ENCODE assay signal across 12 cellular contexts in genomic region chr11:73384531-73384870, GRCh38. TPM values are rescaled to one million over a fixed set of nuclear protein-coding genes. Genes with fewer than 3 reads are reported as not detected.
DNase-seq lines count a peak whose midpoint lies in the region; ATAC-seq, FAIRE-seq and TF ChIP-seq lines count a peak whose summit lies in the region.
"Had no signal": no experiment of that assay in that cellular context is flagged by ENCODE, and none has a peak within 500 bp of the region (broad histone marks: within the 10 kb centered on the region; RNA-seq: fewer than 3 reads in every experiment).

No MANE protein-coding gene starts in this region.

- ATAC-seq in natural killer cell: peak in 1 of 3 donors; percentile 1
- ATAC-seq in HG02938 (IDR thresholded peaks at IDR 0.05; ENCODE audit: unreplicated experiment): no peak
- no peak for ATAC-seq in GM21526 (IDR thresholded peaks at IDR 0.05; ENCODE audit: low FRiP score, unreplicated experiment)

- BruUV-seq in A673 (replicated peaks; lab: Mats Ljungman, UMichigan): no TSS peak

- H3K27ac Mint-ChIP-seq in natural killer cell: peak overlapping the region; percentile 58 to 85

- H3K27me3 ChIP-seq in A673 (replicated peaks; ENCODE audit: insufficient read depth, low read depth, low read length, poor library complexity) (no peaks in the 10 kb centered on the region), adrenal gland (no peaks in the 10 kb centered on the region)

- peak; percentile 11; the same call in 1 of the 2 replicates for TF ChIP-seq POLR2A in GM12892 (IDR thresholded peaks at IDR 0.05; ENCODE audit: low read depth, low read length)
- no peak for TF ChIP-seq POLR2A in adrenal gland (IDR thresholded peaks at IDR 0.05)

- intact Hi-C loops in A673 (cut with micrococcal nuclease; ENCODE audit: unreplicated experiment): no loop called here
- intact Hi-C loops in adrenal gland (cut with DNase I): no loop called here
- intact Hi-C loops in natural killer cell (cut with micrococcal nuclease): no loop called here

- no peaks in the 10 kb centered on the region for H3K9me3 Mint-ChIP-seq in natural killer cell

- H3K36me3 ChIP-seq in A673 (ENCODE audit: insufficient read depth, low read length, poor library complexity, severe bottlenecking) (no peaks in the 10 kb centered on the region), adrenal gland (replicated peaks in 1 of 2) (no peaks in the 10 kb centered on the region)

- no peak overlapping the region for H3K4me3 ChIP-seq in A673 (ENCODE audit: low read depth, low read length, poor library complexity, severe bottlenecking)
- no peak overlapping the region for H3K4me3 ChIP-seq in adrenal gland

- DNase-seq in A673 (ENCODE audit: low spot score) (no peak), GM12892 (ENCODE audit: insufficient read length) (no peak), adrenal gland (no peak), natural killer cell (no peak), inferior parietal cortex (ENCODE audit: extremely low spot score) (no peak), iPS-NIHi11 (ENCODE audit: low spot score) (no peak)
- DNase-seq: SHP77; stimulated activated naive CD4-positive, alpha-beta T cell treated with Interleukin-2 at 50 U/mL for 16 hours had no signal

- peaks cover 46 to 78% of the 10 kb centered on the region in 2 donors for H3K4me1 Mint-ChIP-seq in natural killer cell

- H3K27ac ChIP-seq in A673 (ENCODE audit: low read depth, low read length, poor library complexity, severe bottlenecking): peak overlapping the region; percentile 45
- peak overlapping the region in 3 of 5 donors; percentile 24 to 78 (median 69) for H3K27ac ChIP-seq in adrenal gland
- H3K27ac ChIP-seq: epithelial cell of prostate had no signal

- CTCF ChIA-PET in A673 (lab: Charles Lee): interaction anchor here (0.8 kb wide), 1 partner anchor 9 kb away, joined by 3 read pairs; no protein-coding TSS in a partner anchor

- H3K27me3 Mint-ChIP-seq in natural killer cell (ENCODE audit: low read depth in 2 of 2): no peaks in the 10 kb centered on the region

- peak overlapping the region; percentile 40 for H3K4me3 Mint-ChIP-seq in natural killer cell

- H3K9me3 ChIP-seq in A673 (ENCODE audit: low read depth, low read length, poor library complexity, severe bottlenecking) (no peaks in the 10 kb centered on the region), adrenal gland (replicated peaks in 1 of 3) (no peaks in the 10 kb centered on the region)

- POLR2A ChIA-PET in A673 (lab: Charles Lee; ENCODE audit: low non-redundant PET): no interaction called here

- H3K4me1 ChIP-seq in A673 (ENCODE audit: insufficient read depth, low read length, poor library complexity, severe bottlenecking) (peaks cover 63% of the 10 kb centered on the region), adrenal gland (replicated peaks in 1 of 2) (peaks cover 0 to 30% of the 10 kb centered on the region in 2 donors)

- peak; percentile 44 for FAIRE-seq in GM12892 (lab: Jason Lieb, UNC)
- FAIRE-seq: astrocyte had no signal

- no peaks in the 10 kb centered on the region for H3K36me3 Mint-ChIP-seq in natural killer cell

- WGBS in adrenal gland, 4 donors: 83 to 91% (median 85%) methylated on average over 4 of the region's 4 CpGs

- TF ChIP-seq CTCF in A673 (conservative IDR thresholded peaks at IDR 0.05; ENCODE audit: low read depth, low read length) (no peak), adrenal gland (IDR thresholded peaks at IDR 0.05) (no peak), natural killer cell (IDR thresholded peaks at IDR 0.05) (no peak)

RNA-seq across cellular contexts. Expression of gene RELT, which starts 8.3 kb away (rescaled TPM):
- 16.2 and 20.9 TPM in 2 replicates for total RNA-seq in A673 (2021)
- 12.6 TPM for polyA plus RNA-seq in GM12892 (2012; ENCODE audit: missing spikeins)
- 1 to 10 TPM; 4.4 to 8.7 (median 6.4) TPM for total RNA-seq in adrenal gland
- polyA plus RNA-seq in adrenal gland: 1 to 10 TPM in 2 of 3 donors, under 1 TPM in 1; 0.73 to 4.7 (median 2.3) TPM
- 100 to 1,000 TPM; 132 to 264 (median 151) TPM for total RNA-seq in natural killer cell
